Comparison of ENCODE assay signal across 1 cellular context in genomic region chr17:38703742-38704644, GRCh38.
TF ChIP-seq lines count a peak whose summit lies in the region.

No MANE protein-coding gene starts in this region.

TF ChIP-seq in HEK293, 187 proteins besides CTCF, POLR2A, EP300 and RAD21 (continued from another document and continues in another):
- TF ChIP-seq PRDM2 (tag by site-specific recombination; IDR thresholded peaks at IDR 0.05; ENCODE audit: borderline replicate concordance) (no peak; the same call in 1 of the 2 replicates), ZNF362 (tag by site-specific recombination; IDR thresholded peaks at IDR 0.05) (no peak), ZNF302 (tag by site-specific recombination; IDR thresholded peaks at IDR 0.05; ENCODE audit: low read depth) (no peak), ZNF174 (tag by site-specific recombination; IDR thresholded peaks at IDR 0.05) (no peak), PATZ1 (tag by site-specific recombination; IDR thresholded peaks at IDR 0.05) (peak; percentile 93), ZNF2 (tag by site-specific recombination; IDR thresholded peaks at IDR 0.05) (no peak), ZNF169 (tag by site-specific recombination; IDR thresholded peaks at IDR 0.05) (no peak), ZNF121 (tag by site-specific recombination; IDR thresholded peaks at IDR 0.05) (no peak), ZNF514 (tag by site-specific recombination; IDR thresholded peaks at IDR 0.05) (no peak), PBX3 (CRISPR knock-in tag; IDR thresholded peaks at IDR 0.05) (no peak), ZNF138 (tag by site-specific recombination; IDR thresholded peaks at IDR 0.05; ENCODE audit: borderline replicate concordance) (no peak), ZNF157 (tag by site-specific recombination; IDR thresholded peaks at IDR 0.05) (no peak), ZNF747 (tag by site-specific recombination; IDR thresholded peaks at IDR 0.05) (no peak), ELK4 (IDR thresholded peaks at IDR 0.05; ENCODE audit: borderline replicate concordance, low read depth, low read length) (no peak; the same call in 1 of the 2 replicates), ZNF416 (tag by site-specific recombination; IDR thresholded peaks at IDR 0.05) (no peak), ZBTB1 (tag by site-specific recombination; IDR thresholded peaks at IDR 0.05) (peak; percentile 6; the same call in 1 of the 2 replicates), GFI1B (tag by site-specific recombination; IDR thresholded peaks at IDR 0.05) (no peak), EGR2 (tag by site-specific recombination; IDR thresholded peaks at IDR 0.05; ENCODE audit: low read depth) (peak; percentile 82), ZNF626 (tag by site-specific recombination; IDR thresholded peaks at IDR 0.05) (no peak), PRDM10 (tag by site-specific recombination; IDR thresholded peaks at IDR 0.05) (peak; percentile 80), ZBTB48 (tag by site-specific recombination; IDR thresholded peaks at IDR 0.05) (peak; percentile 44), ZNF549 (tag by site-specific recombination; IDR thresholded peaks at IDR 0.05) (no peak), REST (tag by site-specific recombination; IDR thresholded peaks at IDR 0.05) (no peak), GLIS1 (tag by site-specific recombination; IDR thresholded peaks at IDR 0.05) (peak; percentile 90), ZNF16 (tag by site-specific recombination; IDR thresholded peaks at IDR 0.05; ENCODE audit: low read depth) (no peak), ZNF501 (tag by site-specific recombination; IDR thresholded peaks at IDR 0.05) (peak; percentile 59; the same call in 1 of the 2 replicates), ZNF211 (tag by site-specific recombination; IDR thresholded peaks at IDR 0.05; ENCODE audit: low read depth) (no peak), ZBTB44 (tag by site-specific recombination; IDR thresholded peaks at IDR 0.05) (no peak), ZNF585B (tag by site-specific recombination; IDR thresholded peaks at IDR 0.05) (peak; percentile 31), ZNF274 (IDR thresholded peaks at IDR 0.05; ENCODE audit: low read length) (no peak), ZNF274 (tag by site-specific recombination; IDR thresholded peaks at IDR 0.05; ENCODE audit: borderline replicate concordance) (no peak), ZBTB49 (tag by site-specific recombination; IDR thresholded peaks at IDR 0.05; ENCODE audit: low read depth) (no peak), ZNF664 (tag by site-specific recombination; IDR thresholded peaks at IDR 0.05) (no peak), ZNF610 (tag by site-specific recombination; IDR thresholded peaks at IDR 0.05; ENCODE audit: borderline replicate concordance) (no peak), ZNF140 (tag by site-specific recombination; IDR thresholded peaks at IDR 0.05) (no peak)
